In genomic region chr1:84853743-84854721, GRCh38 we compare ENCODE assay signal across 8 cellular contexts. TPM values are rescaled to one million over a fixed set of nuclear protein-coding genes. Genes with fewer than 3 reads are reported as not detected.
DNase-seq lines count a peak whose midpoint lies in the region; ATAC-seq and TF ChIP-seq lines count a peak whose summit lies in the region.

No MANE protein-coding gene starts in this region.

- peaks cover 3% of the 10 kb centered on the region for H3K9me3 Mint-ChIP-seq in Calu3 (ENCODE audit: low read depth, unreplicated experiment)
- H3K9me3 Mint-ChIP-seq in T-helper 1 cell treated with Interleukin-12 subunit alpha and Interleukin-12 subunit beta and Interleukin-4 antibody, amounts not matched to agents 30 μg/mL and 1 μg/mL, for 36 hours = peaks cover 3% of the 10 kb centered on the region
- H3K9me3 Mint-ChIP-seq in stimulated activated naive B cell treated with anti-CD40 and anti-IgM and Interleukin-4, amounts not matched to agents 10 μg/mL and 1 μg/mL and 100 μg/mL, for 72 hours = no peaks in the 10 kb centered on the region

- H3K27me3 ChIP-seq in esophagus (ENCODE audit: control insufficient read depth in 1 of 2, insufficient read depth in 2 of 2, low read length in 2 of 2) (no peaks in the 10 kb centered on the region), uterus (no peaks in the 10 kb centered on the region)

- no TSS peak for BruUV-seq in Calu3 (replicated peaks; lab: Mats Ljungman, UMichigan)

- TF ChIP-seq POLR2A in uterus (IDR thresholded peaks at IDR 0.05) = no peak

- peak overlapping the region; percentile 11 to 65 for H3K27ac ChIP-seq in esophagus (ENCODE audit: low read depth in 2 of 2, low read length in 1 of 2)
- no peak overlapping the region for H3K27ac ChIP-seq in uterus

- peaks cover 3 to 8% of the 10 kb centered on the region in 2 donors for H3K4me1 ChIP-seq in esophagus (ENCODE audit: control insufficient read depth in 2 of 2, insufficient read depth in 2 of 2, low read length in 1 of 2)
- H3K4me1 ChIP-seq in uterus = no peaks in the 10 kb centered on the region

- peaks cover 5% of the 10 kb centered on the region for H3K36me3 Mint-ChIP-seq in Calu3 (ENCODE audit: insufficient read depth, unreplicated experiment)
- H3K36me3 Mint-ChIP-seq in T-helper 1 cell treated with Interleukin-12 subunit alpha and Interleukin-12 subunit beta and Interleukin-4 antibody, amounts not matched to agents 30 μg/mL and 1 μg/mL, for 36 hours (ENCODE audit: low read depth) = peaks cover 19% of the 10 kb centered on the region
- peaks cover 3 to 6% of the 10 kb centered on the region in 2 donors for H3K36me3 Mint-ChIP-seq in stimulated activated naive B cell treated with anti-CD40 and anti-IgM and Interleukin-4, amounts not matched to agents 10 μg/mL and 1 μg/mL and 100 μg/mL, for 72 hours

- no peak overlapping the region for H3K4me3 ChIP-seq in esophagus (ENCODE audit: low read depth in 1 of 2, low read length in 2 of 2)
- no peak overlapping the region for H3K4me3 ChIP-seq in uterus

- no peak overlapping the region for H3K4me3 Mint-ChIP-seq in Calu3 (ENCODE audit: low read depth, unreplicated experiment)
- peak overlapping the region; percentile 67 for H3K4me3 Mint-ChIP-seq in T-helper 1 cell treated with Interleukin-12 subunit alpha and Interleukin-12 subunit beta and Interleukin-4 antibody, amounts not matched to agents 30 μg/mL and 1 μg/mL, for 36 hours
- H3K4me3 Mint-ChIP-seq in stimulated activated naive B cell treated with anti-CD40 and anti-IgM and Interleukin-4, amounts not matched to agents 10 μg/mL and 1 μg/mL and 100 μg/mL, for 72 hours = no peak overlapping the region

- H3K36me3 ChIP-seq in esophagus (ENCODE audit: control insufficient read depth in 2 of 2, insufficient read depth in 2 of 2, low read length in 1 of 2) (no peaks in the 10 kb centered on the region), uterus (no peaks in the 10 kb centered on the region)

- peak; percentile 38 for DNase-seq in Calu3
- DNase-seq in stimulated activated naive B cell treated with anti-CD40 and anti-IgM and Interleukin-4, amounts not matched to agents 10 μg/mL and 1 μg/mL and 100 μg/mL, for 72 hours = peak; percentile 44
- no peak for DNase-seq in NCI-H69 (lab: John Stamatoyannopoulos, UW)
- no peak for DNase-seq in uterus

- intact Hi-C loops in Calu3 (cut with micrococcal nuclease; ENCODE audit: unreplicated experiment) = no loop called here
- intact Hi-C loops in uterus (cut with DNase I; ENCODE audit: low total_unique reads) = no loop called here

- ATAC-seq in GM19397 (IDR thresholded peaks at IDR 0.05; ENCODE audit: unreplicated experiment) = peak; percentile 85
- peak; percentile 99 for ATAC-seq in HG03378 (IDR thresholded peaks at IDR 0.05; ENCODE audit: unreplicated experiment)
- ATAC-seq in stimulated activated naive B cell treated with anti-CD40 and anti-IgM and Interleukin-4, amounts not matched to agents 10 μg/mL and 1 μg/mL and 100 μg/mL, for 72 hours (replicated peaks) = peak; percentile 98 to 99

- WGBS in esophagus, 2 donors = 50 to 57% methylated on average over 2 of the region's 2 CpGs

- peaks cover 36% of the 10 kb centered on the region for H3K4me1 Mint-ChIP-seq in Calu3 (ENCODE audit: low read depth, unreplicated experiment)
- H3K4me1 Mint-ChIP-seq in T-helper 1 cell treated with Interleukin-12 subunit alpha and Interleukin-12 subunit beta and Interleukin-4 antibody, amounts not matched to agents 30 μg/mL and 1 μg/mL, for 36 hours (ENCODE audit: low read depth) = peaks cover 40% of the 10 kb centered on the region
- peaks cover 23 to 43% of the 10 kb centered on the region in 2 donors for H3K4me1 Mint-ChIP-seq in stimulated activated naive B cell treated with anti-CD40 and anti-IgM and Interleukin-4, amounts not matched to agents 10 μg/mL and 1 μg/mL and 100 μg/mL, for 72 hours

- TF ChIP-seq CTCF in Calu3 (IDR thresholded peaks at IDR 0.05; ENCODE audit: unreplicated experiment) (no peak), uterus (IDR thresholded peaks at IDR 0.05) (no peak)

- H3K9me3 ChIP-seq in esophagus (ENCODE audit: control insufficient read depth in 2 of 2, insufficient read depth in 1 of 2, low read depth in 1 of 2, low read length in 1 of 2) (no peaks in the 10 kb centered on the region), uterus (no peaks in the 10 kb centered on the region)

- peak overlapping the region; percentile 61 for H3K27ac Mint-ChIP-seq in Calu3 (ENCODE audit: unreplicated experiment)
- H3K27ac Mint-ChIP-seq in T-helper 1 cell treated with Interleukin-12 subunit alpha and Interleukin-12 subunit beta and Interleukin-4 antibody, amounts not matched to agents 30 μg/mL and 1 μg/mL, for 36 hours = peak overlapping the region; percentile 88
- H3K27ac Mint-ChIP-seq in stimulated activated naive B cell treated with anti-CD40 and anti-IgM and Interleukin-4, amounts not matched to agents 10 μg/mL and 1 μg/mL and 100 μg/mL, for 72 hours = peak overlapping the region; percentile 70

- H3K27me3 Mint-ChIP-seq in Calu3 (ENCODE audit: unreplicated experiment) = no peaks in the 10 kb centered on the region
- H3K27me3 Mint-ChIP-seq in T-helper 1 cell treated with Interleukin-12 subunit alpha and Interleukin-12 subunit beta and Interleukin-4 antibody, amounts not matched to agents 30 μg/mL and 1 μg/mL, for 36 hours (ENCODE audit: low read depth) = no peaks in the 10 kb centered on the region
- H3K27me3 Mint-ChIP-seq in stimulated activated naive B cell treated with anti-CD40 and anti-IgM and Interleukin-4, amounts not matched to agents 10 μg/mL and 1 μg/mL and 100 μg/mL, for 72 hours = peaks cover 0 to 4% of the 10 kb centered on the region in 2 donors

- CTCF ChIA-PET in Calu3 (lab: Charles Lee) = no interaction called here

RNA-seq across cellular contexts. Expression of gene LPAR3, which starts 39.0 kb away (rescaled TPM):
- total RNA-seq in Calu3 (2022) (13.2 and 14.0 TPM in 2 replicates), uterus (10 to 100 TPM in 2 of 4 donors, 1 to 10 TPM in 1, not detected in 1; 2.2 to 23.6 (median 13.5) TPM)
- 1 to 10 TPM; 4.0 to 5.2 TPM for polyA plus RNA-seq in esophagus

Comparison
In these comparisons a context has a peak if more than half of its experiments do, and no peak if none do; other contexts are left out.
1. DNase-seq: peak in Calu3 (single experiment) and stimulated activated naive B cell treated with anti-CD40 and anti-IgM and Interleukin-4, amounts not matched to agents 10 μg/mL and 1 μg/mL and 100 μg/mL, for 72 hours (single experiment); none in NCI-H69 (single experiment) and uterus (0 of 2).
2. H3K27ac ChIP-seq: peak in esophagus (2 of 2); none in uterus (0 of 2).
3. Peak in every context shown above with its lines, with median percentiles within 50 percentile points of each other: H3K27ac Mint-ChIP-seq and ATAC-seq.